Comparison of ENCODE assay signal across 28 cellular contexts in genomic region chr12:112230136-112230535, GRCh38.
"Had no signal": no experiment of that assay in that cellular context is flagged by ENCODE, and none has a peak within 500 bp of the region (broad histone marks: within the 10 kb centered on the region; RNA-seq: fewer than 3 reads in every experiment).

No MANE protein-coding gene starts in this region.

- H3K9me3 Mint-ChIP-seq: dendritic cell treated with granulocyte-macrophage colony-stimulating factor and Interleukin-4, amounts not matched to agents 40 ng/mL and 50 ng/mL, for 4 days; effector memory CD8-positive, alpha-beta T cell; endodermal cell; mesothelial cell of epicardium; naive B cell had no signal

- H3K27me3 ChIP-seq: colonic mucosa, esophagus squamous epithelium, gastrocnemius medialis, heart right ventricle, left lung had no signal

- H3K4me1 ChIP-seq: colonic mucosa, esophagus squamous epithelium, gastrocnemius medialis, heart right ventricle, left lung, lower lobe of right lung had no signal

- H3K27me3 Mint-ChIP-seq: dendritic cell treated with granulocyte-macrophage colony-stimulating factor and Interleukin-4, amounts not matched to agents 40 ng/mL and 50 ng/mL, for 4 days; effector memory CD8-positive, alpha-beta T cell; naive B cell had no signal

- H3K9me3 ChIP-seq: colonic mucosa, esophagus squamous epithelium, gastrocnemius medialis, heart right ventricle, left lung, lower lobe of right lung, mucosa of descending colon had no signal

- H3K4me1 Mint-ChIP-seq: endodermal cell, mesothelial cell of epicardium, naive B cell had no signal

- FAIRE-seq: endometrium, islet of Langerhans, keratinocyte had no signal

- ATAC-seq: effector memory CD8-positive, alpha-beta T cell; esophagus mucosa; gastrocnemius medialis; heart right ventricle; left cardiac atrium; left lung; left ventricle myocardium superior; lower lobe of right lung; mucosa of descending colon had no signal

- H3K27ac ChIP-seq: colonic mucosa, epithelial cell of prostate, esophagus squamous epithelium, gastrocnemius medialis, heart right ventricle, left lung, lower lobe of right lung had no signal

- H3K27ac Mint-ChIP-seq: dendritic cell treated with granulocyte-macrophage colony-stimulating factor and Interleukin-4, amounts not matched to agents 40 ng/mL and 50 ng/mL, for 4 days; endodermal cell; mesothelial cell of epicardium had no signal

- H3K4me3 ChIP-seq: colonic mucosa, esophagus squamous epithelium, gastrocnemius medialis, heart right ventricle, left lung, lower lobe of right lung, mucosa of descending colon had no signal

- DNase-seq: colonic mucosa; cortex of kidney; effector CD8-positive, alpha-beta T cell; effector memory CD8-positive, alpha-beta T cell; endodermal cell; erythroblast; esophagus squamous epithelium; foreskin fibroblast; foreskin melanocyte; gastrocnemius medialis; glutamatergic neuron; head of caudate nucleus; heart right ventricle; hippocampal formation; left cardiac atrium; left lung; left ventricle myocardium superior; lower lobe of right lung; mesenchymal stem cell; mucosa of descending colon; naive B cell had no signal

- H3K4me3 Mint-ChIP-seq: dendritic cell treated with granulocyte-macrophage colony-stimulating factor and Interleukin-4, amounts not matched to agents 40 ng/mL and 50 ng/mL, for 4 days; effector memory CD8-positive, alpha-beta T cell; endodermal cell; mesothelial cell of epicardium; naive B cell had no signal
